18 cellular contexts compared by ENCODE assay signal in genomic region chr6:39678914-39679313, GRCh38. TPM values are rescaled to one million over a fixed set of nuclear protein-coding genes. Genes with fewer than 3 reads are reported as not detected.
DNase-seq lines count a peak whose midpoint lies in the region; ATAC-seq and FAIRE-seq lines count a peak whose summit lies in the region.
"Had no signal": no experiment of that assay in that cellular context is flagged by ENCODE, and none has a peak within 500 bp of the region (broad histone marks: within the 10 kb centered on the region; RNA-seq: fewer than 3 reads in every experiment).

No MANE protein-coding gene starts in this region.

- ATAC-seq in HG02981 (IDR thresholded peaks at IDR 0.05; ENCODE audit: unreplicated experiment) (no peak), HG02610 (IDR thresholded peaks at IDR 0.05; ENCODE audit: unreplicated experiment) (no peak)
- ATAC-seq: GM23338, HCT116 had no signal

- DNase-seq in cardiac septum (ENCODE audit: low spot score): no peak
- DNase-seq: C1 segment of cervical spinal cord; Calu3; CD4-positive, alpha-beta memory T cell; COR-L47; DMS53; DMS79 treated with DMSO at 0.1 percent for 48 hours; GF-D8; H9 had no signal

- H3K27ac ChIP-seq in angular gyrus (ENCODE audit: low read depth, low read length) (peak overlapping the region; percentile 48), temporal lobe (ENCODE audit: low read depth, low read length) (peak overlapping the region; percentile 15)

- FAIRE-seq in endometrium (lab: Jason Lieb, UNC): peak; percentile 80
- FAIRE-seq: GM12891, GM18507 had no signal

- intact Hi-C loops in cardiac septum (cut with DNase I): no loop called here

RNA-seq across cellular contexts. Expression of gene KIF6, which starts 46.3 kb away (rescaled TPM):
- total RNA-seq in temporal lobe: 0.98 TPM
- total RNA-seq in cardiac septum: not detected
- total RNA-seq: CD4-positive, alpha-beta memory T cell had no signal
